7 cellular contexts compared by ENCODE assay signal in genomic region chr2:238745997-238746396, GRCh38.
"Had no signal": no experiment of that assay in that cellular context is flagged by ENCODE, and none has a peak within 500 bp of the region (broad histone marks: within the 10 kb centered on the region; RNA-seq: fewer than 3 reads in every experiment).

No MANE protein-coding gene starts in this region.

- H3K4me3 ChIP-seq: GM23338, HAP-1 had no signal

- H3K9me3 ChIP-seq: HAP-1 had no signal

- H3K4me3 Mint-ChIP-seq: GM23338, HFFc6, IgD-negative memory B cell had no signal

- H3K4me1 ChIP-seq: HAP-1 had no signal

- H3K4me2 ChIP-seq: GM23338 had no signal

- H2AFZ ChIP-seq: GM23338 had no signal

- DNase-seq: H7, HFFc6 had no signal

- H3K27ac ChIP-seq: HL-60 had no signal

- H3K27ac Mint-ChIP-seq: GM23338, HFFc6, IgD-negative memory B cell had no signal

- H3K36me3 Mint-ChIP-seq: IgD-negative memory B cell had no signal

- ATAC-seq: GM23338, HCT116 had no signal

- H3K4me1 Mint-ChIP-seq: GM23338, IgD-negative memory B cell had no signal

- H3K36me3 ChIP-seq: HAP-1 had no signal
